Comparison of ENCODE assay signal across 8 cellular contexts in the genomic region with DNA sequence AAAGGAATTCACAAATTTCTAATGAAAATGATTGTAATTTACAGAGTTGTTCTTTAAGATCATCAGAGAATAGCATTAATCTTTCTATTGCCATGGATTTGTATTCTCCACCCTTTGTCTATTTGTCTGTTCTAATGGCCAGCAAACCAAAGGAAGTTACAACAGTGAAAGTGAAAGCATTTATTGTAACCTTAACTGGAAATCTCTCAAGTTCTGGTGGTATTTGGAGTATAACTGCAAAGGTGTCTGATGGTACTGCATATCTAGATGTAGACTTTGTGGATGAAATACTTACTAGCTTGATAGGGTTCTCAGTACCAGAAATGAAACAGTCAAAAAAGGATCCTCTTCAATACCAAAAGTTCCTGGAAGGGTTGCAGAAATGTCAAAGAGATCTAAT. TPM values are rescaled to one million over a fixed set of nuclear protein-coding genes. Genes with fewer than 3 reads are reported as not detected.
DNase-seq lines count a peak whose midpoint lies in the region; ATAC-seq lines count a peak whose summit lies in the region.
"Had no signal": no experiment of that assay in that cellular context is flagged by ENCODE, and none has a peak within 500 bp of the region (broad histone marks: within the 10 kb centered on the region; RNA-seq: fewer than 3 reads in every experiment).

No MANE protein-coding gene starts in this region.

- H3K4me1 Mint-ChIP-seq in naive B cell, result peaks cover 3 to 13% (median 7%) of the 10 kb centered on the region in 3 donors

- peaks cover 7 to 13% of the 10 kb centered on the region in 2 donors for H3K36me3 Mint-ChIP-seq in naive B cell

- H3K27me3 Mint-ChIP-seq in naive B cell, result no peaks in the 10 kb centered on the region

- H3K4me3 Mint-ChIP-seq in naive B cell, result no peak overlapping the region

- H3K27ac Mint-ChIP-seq in naive B cell, result peak overlapping the region in 1 of 6 donors; percentile 51

- H3K9me3 Mint-ChIP-seq in naive B cell, result no peaks in the 10 kb centered on the region

- DNase-seq in RPMI7951 (ENCODE audit: low read depth) (peak; percentile 35), naive B cell (no peak), EL (no peak), NCI-H526 (lab: John Stamatoyannopoulos, UW) (no peak)
- DNase-seq: MG63 had no signal

- ATAC-seq in GM18909 (IDR thresholded peaks at IDR 0.05; ENCODE audit: poor library complexity, unreplicated experiment), result peak; percentile 84
- peak; percentile 64 for ATAC-seq in HG02642 (IDR thresholded peaks at IDR 0.05; ENCODE audit: poor library complexity, unreplicated experiment)
- peak; percentile 35 to 65 for ATAC-seq in naive B cell (ENCODE audit: low read depth in 2 of 2)
- no peak for ATAC-seq in GM19324 (IDR thresholded peaks at IDR 0.05; ENCODE audit: low FRiP score, unreplicated experiment)

RNA-seq across cellular contexts. Expression of gene RMI1, which starts 21.7 kb away (rescaled TPM):
- 6.6 and 7.3 TPM in 2 replicates for total RNA-seq in RPMI7951 (2014; rRNA removed; shearing (Covaris generic))
- 10 to 100 TPM in 3 of 6 donors, 1 to 10 TPM in 3; 8.0 to 13.0 (median 10.0) TPM for polyA plus RNA-seq in naive B cell (ENCODE audit: low read depth in 6 of 6)

RNA-seq across cellular contexts. Expression of gene HNRNPK, which starts 22.3 kb away (rescaled TPM):
- total RNA-seq in RPMI7951 (2014; rRNA removed; shearing (Covaris generic)), result 629 and 646 TPM in 2 replicates
- polyA plus RNA-seq in naive B cell (ENCODE audit: low read depth in 6 of 6), result 1,000 to 10,000 TPM in 4 of 6 donors, 100 to 1,000 TPM in 2; 981 to 1,356 (median 1,024) TPM
